ENCODE assay signal across 1 cellular context in genomic region chr18:79382681-79383387, GRCh38.
TF ChIP-seq lines count a peak whose summit lies in the region.

No MANE protein-coding gene starts in this region.

TF ChIP-seq in HepG2, 621 proteins besides CTCF, POLR2A, EP300 and RAD21:
- TF ChIP-seq AGO2 (optimal IDR thresholded peaks at IDR 0.05; ENCODE audit: low read depth, low read length) (peak; percentile 39), AHR (CRISPR knock-in tag; IDR thresholded peaks at IDR 0.05) (no peak), KDM5A (IDR thresholded peaks at IDR 0.05; ENCODE audit: borderline replicate concordance, low read length) (no peak), CBX1 (IDR thresholded peaks at IDR 0.05; ENCODE audit: low read depth) (no peak)
